18 cellular contexts compared by ENCODE assay signal in the genomic region with DNA sequence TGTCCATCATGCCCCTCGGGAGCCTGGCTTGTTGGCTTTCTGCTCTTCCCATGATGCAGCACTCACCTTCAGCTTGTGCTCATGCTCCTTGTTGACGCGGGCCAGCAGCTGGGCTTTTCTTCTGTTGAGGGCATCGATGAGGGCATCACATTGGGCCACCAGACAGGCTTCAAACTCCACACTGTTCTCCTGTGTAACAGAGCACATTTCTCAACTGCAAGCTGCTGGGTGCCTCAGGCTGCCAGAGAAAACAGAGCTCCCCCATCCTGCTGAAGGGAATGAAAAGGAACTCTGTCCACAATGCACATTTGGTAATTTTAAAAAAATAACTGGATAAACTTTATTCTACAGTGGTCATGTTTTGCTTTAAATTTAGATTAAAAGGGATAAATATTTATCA.
"Had no signal": no experiment of that assay in that cellular context is flagged by ENCODE, and none has a peak within 500 bp of the region (broad histone marks: within the 10 kb centered on the region; RNA-seq: fewer than 3 reads in every experiment).

No MANE protein-coding gene starts in this region.

- H3K4me1 ChIP-seq: vagina had no signal

- H3K9me3 ChIP-seq: right lobe of liver, thoracic aorta, vagina had no signal

- H3K27ac Mint-ChIP-seq: activated CD4-positive, alpha-beta T cell treated with anti-CD3 and anti-CD28 coated beads, Interleukin-2, amount 10 ng/mL, durations not matched to agents 24 days and 14 days; activated naive CD8-positive, alpha-beta T cell treated with anti-CD3 and anti-CD28 coated beads, Interleukin-2, amount 50 U/mL, for 24 hours; activated T-helper 1 cell treated with anti-CD3 and anti-CD28 coated beads, Interleukin-12 subunit alpha, Interleukin-12 subunit beta, Interleukin-2, Interleukin-4 antibody, amounts not matched to agents 30 ng/mL and 10 ng/mL and 1 ng/mL, durations not matched to agents 14 hours and 24 hours and 36 hours; dendritic cell treated with granulocyte-macrophage colony-stimulating factor and Interleukin-4, amounts not matched to agents 40 ng/mL and 50 ng/mL, for 4 days; endodermal cell; T-helper 1 cell treated with Interleukin-12 subunit alpha and Interleukin-12 subunit beta and Interleukin-4 antibody, amounts not matched to agents 30 μg/mL and 1 μg/mL, for 36 hours; WTC11 had no signal

- FAIRE-seq: islet of Langerhans had no signal

- H3K27me3 Mint-ChIP-seq: activated naive CD8-positive, alpha-beta T cell treated with anti-CD3 and anti-CD28 coated beads, Interleukin-2, amount 50 U/mL, for 24 hours; dendritic cell treated with granulocyte-macrophage colony-stimulating factor and Interleukin-4, amounts not matched to agents 40 ng/mL and 50 ng/mL, for 4 days had no signal

- H3K4me3 ChIP-seq: right lobe of liver, thoracic aorta, vagina had no signal

- DNase-seq: activated CD4-positive, alpha-beta T cell treated with anti-CD3 and anti-CD28 coated beads, Interleukin-2, amount 10 ng/mL, durations not matched to agents 24 days and 14 days; activated naive CD4-positive, alpha-beta T cell; activated naive CD8-positive, alpha-beta T cell treated with anti-CD3 and anti-CD28 coated beads, Interleukin-2, amount 50 U/mL, for 24 hours; endodermal cell; erythroblast; glutamatergic neuron; left ventricle myocardium superior; right lobe of liver; stimulated activated CD4-positive, alpha-beta T cell treated with anti-CD3 and anti-CD28 coated beads, Interleukin-12 subunit alpha, Interleukin-12 subunit beta, amount 100 ng/mL, for 4 hours; stimulated activated naive CD8-positive, alpha-beta T cell treated with anti-CD3 and anti-CD28 coated beads, Interleukin-15, Interleukin-2, amounts not matched to agents 100 U/mL and 50 U/mL, for 24 hours had no signal

- ATAC-seq: activated naive CD8-positive, alpha-beta T cell treated with anti-CD3 and anti-CD28 coated beads, Interleukin-2, amount 50 U/mL, for 24 hours; left ventricle myocardium superior; right lobe of liver; stimulated activated naive CD8-positive, alpha-beta T cell treated with anti-CD3 and anti-CD28 coated beads, Interleukin-15, Interleukin-2, amounts not matched to agents 100 U/mL and 50 U/mL, for 24 hours; WTC11 had no signal

- H3K27ac ChIP-seq: right lobe of liver, thoracic aorta had no signal

- H3K4me3 Mint-ChIP-seq: activated CD4-positive, alpha-beta T cell treated with anti-CD3 and anti-CD28 coated beads, Interleukin-2, amount 10 ng/mL, durations not matched to agents 24 days and 14 days; activated naive CD8-positive, alpha-beta T cell treated with anti-CD3 and anti-CD28 coated beads, Interleukin-2, amount 50 U/mL, for 24 hours; activated T-helper 1 cell treated with anti-CD3 and anti-CD28 coated beads, Interleukin-12 subunit alpha, Interleukin-12 subunit beta, Interleukin-2, Interleukin-4 antibody, amounts not matched to agents 30 ng/mL and 10 ng/mL and 1 ng/mL, durations not matched to agents 14 hours and 24 hours and 36 hours; central memory CD8-positive, alpha-beta T cell; dendritic cell treated with granulocyte-macrophage colony-stimulating factor and Interleukin-4, amounts not matched to agents 40 ng/mL and 50 ng/mL, for 4 days; endodermal cell; T-helper 1 cell treated with Interleukin-12 subunit alpha and Interleukin-12 subunit beta and Interleukin-4 antibody, amounts not matched to agents 30 μg/mL and 1 μg/mL, for 36 hours; WTC11 had no signal

- H3K9me3 Mint-ChIP-seq: activated CD4-positive, alpha-beta T cell treated with anti-CD3 and anti-CD28 coated beads, Interleukin-2, amount 10 ng/mL, durations not matched to agents 24 days and 14 days; activated naive CD8-positive, alpha-beta T cell treated with anti-CD3 and anti-CD28 coated beads, Interleukin-2, amount 50 U/mL, for 24 hours; activated T-helper 1 cell treated with anti-CD3 and anti-CD28 coated beads, Interleukin-12 subunit alpha, Interleukin-12 subunit beta, Interleukin-2, Interleukin-4 antibody, amounts not matched to agents 30 ng/mL and 10 ng/mL and 1 ng/mL, durations not matched to agents 14 hours and 24 hours and 36 hours; central memory CD8-positive, alpha-beta T cell; dendritic cell treated with granulocyte-macrophage colony-stimulating factor and Interleukin-4, amounts not matched to agents 40 ng/mL and 50 ng/mL, for 4 days; endodermal cell; T-helper 1 cell treated with Interleukin-12 subunit alpha and Interleukin-12 subunit beta and Interleukin-4 antibody, amounts not matched to agents 30 μg/mL and 1 μg/mL, for 36 hours; WTC11 had no signal

- H3K4me1 Mint-ChIP-seq: activated CD4-positive, alpha-beta T cell treated with anti-CD3 and anti-CD28 coated beads, Interleukin-2, amount 10 ng/mL, durations not matched to agents 24 days and 14 days; activated naive CD8-positive, alpha-beta T cell treated with anti-CD3 and anti-CD28 coated beads, Interleukin-2, amount 50 U/mL, for 24 hours; central memory CD8-positive, alpha-beta T cell; endodermal cell had no signal

- H3K36me3 ChIP-seq: right lobe of liver, thoracic aorta, vagina had no signal

- H3K27me3 ChIP-seq: right lobe of liver, vagina had no signal
